In the genomic region with DNA sequence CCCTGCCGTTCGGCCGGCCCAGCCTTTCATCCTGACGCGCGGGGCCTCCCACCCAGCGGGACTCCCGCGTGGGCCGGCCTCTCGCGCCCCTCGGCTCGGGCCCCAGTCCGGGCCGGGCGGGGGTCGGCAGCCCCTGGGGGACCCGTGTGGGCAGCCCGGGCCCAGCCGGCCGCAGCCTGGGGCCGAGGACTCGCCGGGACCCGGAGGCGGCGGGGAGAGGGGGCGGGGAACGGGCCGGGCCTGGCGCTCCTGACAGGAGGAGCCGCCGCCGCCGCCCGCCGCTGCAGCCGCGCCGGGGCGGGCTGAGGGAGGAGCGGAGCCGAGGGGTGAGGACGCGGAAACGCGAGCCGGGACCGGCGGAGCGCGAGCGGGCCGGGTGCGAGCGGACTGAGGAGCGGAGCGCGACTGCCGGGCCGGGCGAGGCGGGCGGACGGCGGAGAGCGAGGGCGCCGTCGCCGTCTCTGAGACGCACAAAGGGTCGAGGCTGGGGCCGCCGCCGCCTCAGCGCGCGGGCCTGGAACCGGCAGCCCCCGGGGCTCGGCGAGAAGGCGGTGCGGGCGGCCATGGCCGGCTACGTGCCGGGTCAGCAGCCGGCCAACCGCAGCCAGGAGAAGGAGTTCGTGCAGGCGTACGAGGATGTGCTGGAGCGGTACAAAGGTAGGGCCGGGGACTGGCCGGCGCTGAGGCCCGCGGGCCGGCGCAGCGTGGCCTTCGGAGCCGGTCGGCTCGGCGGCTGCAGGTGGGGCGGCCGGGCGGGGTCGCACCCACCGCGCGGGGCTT, we compare ENCODE assay signal across 1 cellular context.
A peak's percentile ranks its signal among the peaks of the same experiment; 100 is the strongest.
TF ChIP-seq lines count a peak whose summit lies in the region.

No MANE protein-coding gene starts in this region.

TF ChIP-seq in SK-N-SH, 30 proteins besides CTCF, POLR2A, EP300 and RAD21 (continued from another document):
- peak; percentile 24; the same call in 1 of the 2 replicates for TF ChIP-seq MXI1 (IDR thresholded peaks at IDR 0.05; ENCODE audit: low read depth, low read length)
TF ChIP-seq in SK-N-SH: peak in this region for 3.
